8 cellular contexts compared by ENCODE assay signal in the genomic region with DNA sequence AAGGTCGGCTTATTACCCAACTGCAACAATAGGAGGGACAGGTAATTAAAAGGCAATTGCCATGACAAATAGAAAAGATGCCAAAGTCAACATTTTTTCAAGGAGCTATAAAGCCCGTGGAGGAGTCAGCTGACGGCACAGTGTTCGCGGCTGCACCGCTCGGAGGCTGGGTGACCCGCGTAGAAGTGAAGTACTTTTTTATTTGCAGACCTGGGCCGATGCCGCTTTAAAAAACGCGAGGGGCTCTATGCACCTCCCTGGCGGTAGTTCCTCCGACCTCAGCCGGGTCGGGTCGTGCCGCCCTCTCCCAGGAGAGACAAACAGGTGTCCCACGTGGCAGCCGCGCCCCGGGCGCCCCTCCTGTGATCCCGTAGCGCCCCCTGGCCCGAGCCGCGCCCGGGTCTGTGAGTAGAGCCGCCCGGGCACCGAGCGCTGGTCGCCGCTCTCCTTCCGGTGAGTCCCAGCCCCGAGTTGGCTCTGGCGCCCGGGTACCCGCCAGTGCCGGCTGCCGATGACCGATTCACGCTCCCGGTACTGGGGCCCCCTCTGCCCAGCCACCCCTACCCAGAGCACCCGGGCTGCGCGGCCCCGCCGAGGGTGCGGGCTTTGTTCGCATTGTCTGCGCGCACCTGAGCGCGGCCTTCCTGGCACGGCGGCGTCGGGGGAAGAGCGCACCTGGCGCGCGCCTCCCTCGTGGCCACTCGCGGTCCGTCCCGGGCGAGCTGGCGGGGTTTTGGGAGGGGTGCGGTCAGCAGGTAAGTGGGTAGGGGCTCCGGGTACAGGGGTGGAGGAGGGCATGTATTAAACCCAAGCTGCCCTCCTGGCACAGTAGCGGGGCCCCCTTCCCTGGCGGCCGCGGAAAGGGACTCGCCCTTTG. TPM values are rescaled to one million over a fixed set of nuclear protein-coding genes. Genes with fewer than 3 reads are reported as not detected.
DNase-seq lines count a peak whose midpoint lies in the region; ATAC-seq, FAIRE-seq and TF ChIP-seq lines count a peak whose summit lies in the region.

Gene VWA2, plus strand, starts transcription at position 138 of the 877 bp plus-strand sequence. CDS start 9,460 bp downstream, outside the sequence.

- H3K4me2 ChIP-seq in HepG2 (ENCODE audit: low read depth, low read length): peak within 1 kb of the TSS; percentile 63

- DNase-seq in GM10248 (ENCODE audit: extremely low spot score) (peak; percentile 47), NCI-H146 (lab: John Stamatoyannopoulos, UW) (peak; percentile 83), HepG2 (ENCODE audit: low spot score) (no peak), NCI-H128 (lab: John Stamatoyannopoulos, UW; ENCODE audit: unreplicated experiment) (no peak)
- DNase-seq in activated naive CD8-positive, alpha-beta T cell treated with anti-CD3 and anti-CD28 coated beads for 36 hours: peak; percentile 58
- peak; percentile 69 for DNase-seq in stimulated activated naive CD8-positive, alpha-beta T cell treated with anti-CD3 and anti-CD28 coated beads, Interleukin-15, Interleukin-2, amounts not matched to agents 100 U/mL and 50 U/mL, for 24 hours

- H3K9me3 Mint-ChIP-seq in activated naive CD8-positive, alpha-beta T cell treated with anti-CD3 and anti-CD28 coated beads for 36 hours: no peaks in the 10 kb centered on the region

- H3K36me3 ChIP-seq in HepG2 (replicated peaks in 1 of 2; ENCODE audit: control insufficient read depth in 1 of 2, insufficient read depth in 2 of 2, low read length in 2 of 2): no peaks in the 10 kb centered on the region

- H2AFZ ChIP-seq in HepG2 (ENCODE audit: low read length): no peak within 1 kb of the TSS

- no peaks in the 10 kb centered on the region for H3K9me3 ChIP-seq in HepG2 (ENCODE audit: low read length)

- TF ChIP-seq POLR2A in HepG2 (IDR thresholded peaks at IDR 0.05; ENCODE audit: insufficient read depth in 1 of 2, low read depth in 2 of 2, low read length in 2 of 2): no peak

- CTCF ChIA-PET in GM10248 (lab: Yijun Ruan, JAX) (no interaction called here), HepG2 (lab: Yijun Ruan, JAX; ENCODE audit: low intra/inter-chr PET ratio, low total read pairs) (no interaction called here)

- H3K4me1 Mint-ChIP-seq in activated naive CD8-positive, alpha-beta T cell treated with anti-CD3 and anti-CD28 coated beads for 36 hours: peaks cover 10% of the 10 kb centered on the region

- no peak within 1 kb of the TSS for H3K27ac Mint-ChIP-seq in activated naive CD8-positive, alpha-beta T cell treated with anti-CD3 and anti-CD28 coated beads for 36 hours

- H3K4me3 ChIP-seq in HepG2 (replicated peaks in 1 of 3; ENCODE audit: insufficient read depth in 1 of 3, low read depth in 2 of 3, low read length in 3 of 3): peak within 1 kb of the TSS in 2 of 3 experiments; percentile 1 to 58; a peak in 2 of 6 replicates

- POLR2A ChIA-PET in GM10248 (lab: Yijun Ruan, JAX): no interaction called here
- POLR2A ChIA-PET in HepG2 (lab: Yijun Ruan, JAX): no interaction called here

- intact Hi-C loops in HepG2 (cut with micrococcal nuclease; ENCODE audit: unreplicated experiment): no loop called here

- peak; percentile 18 for TF ChIP-seq CTCF in GM10248 (IDR thresholded peaks at IDR 0.05; ENCODE audit: control extremely low read depth, extremely low read depth, low read depth, missing control alignments)
- peak; percentile 58 for TF ChIP-seq CTCF in HepG2 (CRISPR knock-in tag; IDR thresholded peaks at IDR 0.05)

- TF ChIP-seq EP300 in HepG2 (IDR thresholded peaks at IDR 0.05; ENCODE audit: low read depth in 2 of 2, low read length in 2 of 2): no peak
- TF ChIP-seq EP300 in HepG2 (CRISPR knock-in tag; IDR thresholded peaks at IDR 0.05; ENCODE audit: borderline replicate concordance): no peak

- H3K36me3 Mint-ChIP-seq in activated naive CD8-positive, alpha-beta T cell treated with anti-CD3 and anti-CD28 coated beads for 36 hours: no peaks in the 10 kb centered on the region

- WGBS in HepG2 (ENCODE audit: low lambda C conversion rate): 26% methylated on average over 36 of the region's 79 CpGs

- no peaks in the 10 kb centered on the region for H3K79me2 ChIP-seq in HepG2 (ENCODE audit: insufficient read depth, low read length)

- H3K4me1 ChIP-seq in HepG2 (ENCODE audit: insufficient read depth, low read length): 0 out of 2 replicates have a peak, but pooled peaks cover 5% of the 10 kb centered on the region

- in situ Hi-C loops in HepG2 (cut with HindIII; ENCODE audit: extremely low pct_ligation_motif_present, low pct_unique_long_range_greater_than_20kb): no loop called here

- FAIRE-seq in HepG2 (lab: Jason Lieb, UNC): no peak

- H3K27me3 ChIP-seq in HepG2 (ENCODE audit: control insufficient read depth in 1 of 2, insufficient read depth in 2 of 2, low read length in 2 of 2): peaks cover 10 to 69% of the 10 kb centered on the region in 2 experiments; a peak in 4 of 5 replicates

- no peak within 1 kb of the TSS for H3K27ac ChIP-seq in HepG2 (ENCODE audit: extremely low read length, insufficient read depth, low read length)

- ATAC-seq in HepG2: peak; percentile 83
- ATAC-seq in stimulated activated naive CD8-positive, alpha-beta T cell treated with anti-CD3 and anti-CD28 coated beads, Interleukin-15, Interleukin-2, amounts not matched to agents 100 U/mL and 50 U/mL, for 24 hours: peak; percentile 72
- ATAC-seq in GM21619 (IDR thresholded peaks at IDR 0.05; ENCODE audit: unreplicated experiment): no peak
- ATAC-seq in GM18861 (IDR thresholded peaks at IDR 0.05; ENCODE audit: unreplicated experiment): no peak

- H3K9ac ChIP-seq in HepG2 (ENCODE audit: insufficient read depth, low read depth, low read length): no peak within 1 kb of the TSS

- peaks cover 84% of the 10 kb centered on the region for H3K27me3 Mint-ChIP-seq in activated naive CD8-positive, alpha-beta T cell treated with anti-CD3 and anti-CD28 coated beads for 36 hours

- BruUV-seq in HepG2 (replicated peaks; lab: Mats Ljungman, UMichigan): no TSS peak

- TF ChIP-seq RAD21 in HepG2 (CRISPR knock-in tag; IDR thresholded peaks at IDR 0.05): 0 out of 2 replicates have a peak, but pooled peaks have one; percentile 12

- peak within 1 kb of the TSS; percentile 66 for H3K4me3 Mint-ChIP-seq in activated naive CD8-positive, alpha-beta T cell treated with anti-CD3 and anti-CD28 coated beads for 36 hours

- no peaks in the 10 kb centered on the region for H4K20me1 ChIP-seq in HepG2 (ENCODE audit: insufficient read depth, low read length)

TF ChIP-seq in HepG2, 621 proteins besides CTCF, POLR2A, EP300 and RAD21 (continues in another document):
- TF ChIP-seq ERF (CRISPR knock-in tag; IDR thresholded peaks at IDR 0.05): no peak
- TF ChIP-seq CCAR2 (optimal IDR thresholded peaks at IDR 0.05; ENCODE audit: low read depth, low read length): no peak
- TF ChIP-seq HIVEP1 (CRISPR knock-in tag; IDR thresholded peaks at IDR 0.05): no peak
- TF ChIP-seq, protein P1, sequence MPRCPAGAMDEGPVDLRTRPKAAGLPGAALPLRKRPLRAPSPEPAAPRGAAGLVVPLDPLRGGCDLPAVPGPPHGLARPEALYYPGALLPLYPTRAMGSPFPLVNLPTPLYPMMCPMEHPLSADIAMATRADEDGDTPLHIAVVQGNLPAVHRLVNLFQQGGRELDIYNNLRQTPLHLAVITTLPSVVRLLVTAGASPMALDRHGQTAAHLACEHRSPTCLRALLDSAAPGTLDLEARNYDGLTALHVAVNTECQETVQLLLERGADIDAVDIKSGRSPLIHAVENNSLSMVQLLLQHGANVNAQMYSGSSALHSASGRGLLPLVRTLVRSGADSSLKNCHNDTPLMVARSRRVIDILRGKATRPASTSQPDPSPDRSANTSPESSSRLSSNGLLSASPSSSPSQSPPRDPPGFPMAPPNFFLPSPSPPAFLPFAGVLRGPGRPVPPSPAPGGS (CRISPR knock-in tag; IDR thresholded peaks at IDR 0.05): no peak
- no peak for TF ChIP-seq ZNF547 (CRISPR knock-in tag; IDR thresholded peaks at IDR 0.05)
- no peak for TF ChIP-seq ZNF883 (CRISPR knock-in tag; IDR thresholded peaks at IDR 0.05; ENCODE audit: not compliant biosample characterization)
- no peak for TF ChIP-seq ZNF841 (CRISPR knock-in tag; IDR thresholded peaks at IDR 0.05; ENCODE audit: borderline replicate concordance)
- TF ChIP-seq ZNF558 (CRISPR knock-in tag; IDR thresholded peaks at IDR 0.05; ENCODE audit: borderline replicate concordance): no peak
- no peak for TF ChIP-seq ZNF652 (CRISPR knock-in tag; IDR thresholded peaks at IDR 0.05; ENCODE audit: borderline replicate concordance, low read depth)
- TF ChIP-seq ZNF260 (CRISPR knock-in tag; IDR thresholded peaks at IDR 0.05; ENCODE audit: borderline replicate concordance, low read depth): no peak

RNA-seq across cellular contexts. Expression of gene VWA2, which starts in this region (rescaled TPM):
- not detected for total RNA-seq in activated naive CD8-positive, alpha-beta T cell treated with anti-CD3 and anti-CD28 coated beads for 36 hours
- not detected in 2 replicates for total RNA-seq in HepG2 (2016; rRNA removed; fragmentation: Illumina TruSeq; extraction: Trizol)
- not detected in 2 replicates for total RNA-seq in HepG2 (2016; cell fraction: cytosol; rRNA removed; fragmentation: Illumina TruSeq; extraction: Trizol; ENCODE audit: low read depth)
- not detected in 2 replicates for total RNA-seq in HepG2 (2016; cell fraction: insoluble cytoplasmic fraction; rRNA removed; fragmentation: Illumina TruSeq; extraction: Trizol)
- total RNA-seq in HepG2 (2016; cell fraction: membrane; rRNA removed; fragmentation: Illumina TruSeq; extraction: Trizol): not detected in 2 replicates
- total RNA-seq in HepG2 (2016; cell fraction: nucleus; rRNA removed; fragmentation: Illumina TruSeq; extraction: Trizol): not detected in 2 replicates
- not detected in 2 replicates for polyA plus RNA-seq in HepG2 (2011; rRNA removed)
- polyA plus RNA-seq in HepG2 (2011; cell fraction: cytosol; rRNA removed): not detected in 2 replicates
- not detected in 2 replicates for polyA plus RNA-seq in HepG2 (2011; cell fraction: nucleus; rRNA removed)
- polyA plus RNA-seq in HepG2 (2012): not detected in 2 replicates
- not detected in 2 replicates for polyA plus RNA-seq in HepG2 (2016; cell fraction: cytosol; fragmentation: Illumina TruSeq; extraction: Trizol; ENCODE audit: low read depth)
- not detected in 2 replicates for polyA plus RNA-seq in HepG2 (2016; cell fraction: insoluble cytoplasmic fraction; fragmentation: Illumina TruSeq; extraction: Trizol; ENCODE audit: low read depth)
- polyA plus RNA-seq in HepG2 (2016; cell fraction: membrane; fragmentation: Illumina TruSeq; extraction: Trizol; ENCODE audit: low read depth): not detected in 2 replicates
- polyA plus RNA-seq in HepG2 (2016; cell fraction: nucleus; fragmentation: Illumina TruSeq; extraction: Trizol; ENCODE audit: insufficient read depth, low read depth): not detected in 2 replicates
- 0.07 TPM in 1 of 2 replicates, not detected in the other for polyA minus RNA-seq in HepG2 (2011; rRNA and poly(A)+ RNA removed; ENCODE audit: low replicate concordance)
- not detected in 2 replicates for polyA minus RNA-seq in HepG2 (2011; cell fraction: cytosol; rRNA and poly(A)+ RNA removed)
- polyA minus RNA-seq in HepG2 (2011; cell fraction: nucleus; rRNA and poly(A)+ RNA removed): not detected in 2 replicates

Comparison
In these comparisons a context has a peak if more than half of its experiments do, and no peak if none do; other contexts are left out.
1. Peak in DNase-seq in activated naive CD8-positive, alpha-beta T cell treated with anti-CD3 and anti-CD28 coated beads for 36 hours; RNA of the gene not detected or under 1 TPM.
2. Peak in ATAC-seq, H3K4me3 ChIP-seq and H3K4me2 ChIP-seq in HepG2; RNA of the gene not detected or under 1 TPM.
3. DNase-seq: peak in GM10248 (single experiment), NCI-H146 (single experiment) and stimulated activated naive CD8-positive, alpha-beta T cell treated with anti-CD3 and anti-CD28 coated beads, Interleukin-15, Interleukin-2, amounts not matched to agents 100 U/mL and 50 U/mL, for 24 hours (single experiment); none in HepG2 (single experiment) and NCI-H128 (single experiment).